19 cellular contexts compared by ENCODE assay signal in the genomic region with DNA sequence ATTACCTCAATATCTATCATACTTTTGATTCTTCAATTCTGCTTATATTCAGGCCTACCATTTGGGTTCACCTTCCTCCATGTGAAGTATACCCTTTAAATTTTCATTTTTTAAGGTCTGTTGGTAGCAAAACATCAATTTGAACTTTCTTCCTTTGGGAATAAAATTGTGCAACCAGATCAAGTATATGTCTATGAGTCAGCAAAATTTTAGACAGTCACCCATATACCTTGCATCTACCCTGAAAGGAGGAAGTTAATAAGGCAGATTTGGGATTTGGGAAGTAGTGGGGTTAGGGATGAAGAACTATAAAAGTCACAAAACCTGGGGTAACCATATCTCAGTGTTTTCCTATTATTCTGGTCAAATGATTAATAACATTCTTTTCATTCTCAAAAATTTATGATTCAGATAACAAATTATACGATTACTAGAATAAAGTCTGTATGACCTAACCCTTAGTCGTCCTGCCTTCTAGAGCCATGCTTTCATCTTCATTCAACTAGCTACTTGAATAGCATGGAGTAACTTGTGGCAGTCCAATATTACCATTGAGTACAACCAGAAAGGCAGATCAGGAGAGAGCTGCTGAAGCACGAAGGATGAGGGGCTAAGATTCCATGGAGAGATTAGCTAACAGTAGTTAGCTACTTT. TPM values are rescaled to one million over a fixed set of nuclear protein-coding genes. Genes with fewer than 3 reads are reported as not detected.
A peak's percentile ranks its signal among the peaks of the same experiment; 100 is the strongest.
DNase-seq lines count a peak whose midpoint lies in the region; ATAC-seq and TF ChIP-seq lines count a peak whose summit lies in the region.
"Had no signal": no experiment of that assay in that cellular context is flagged by ENCODE, and none has a peak within 500 bp of the region (broad histone marks: within the 10 kb centered on the region; RNA-seq: fewer than 3 reads in every experiment).

No MANE protein-coding gene starts in this region.

- H3K9me3 ChIP-seq in PC-3 (ENCODE audit: low read length) (0 out of 2 replicates have a peak, but pooled peaks cover 8% of the 10 kb centered on the region), osteoblast (ENCODE audit: low read depth, low read length) (peaks cover 3% of the 10 kb centered on the region), body of pancreas (no peaks in the 10 kb centered on the region)
- H3K9me3 ChIP-seq: HAP-1 had no signal

- WGBS in body of pancreas, 2 donors: 69 to 75% methylated on average over 3 of the region's 3 CpGs

- H3K79me2 ChIP-seq in PC-3 (ENCODE audit: low read length) (no peaks in the 10 kb centered on the region), osteoblast (ENCODE audit: insufficient read depth, low read length) (no peaks in the 10 kb centered on the region)

- POLR2A ChIA-PET in PC-3 (lab: Charles Lee; ENCODE audit: unreplicated experiment): no interaction called here

- H3K36me3 ChIP-seq in PC-3 (ENCODE audit: low read depth, low read length) (peaks cover 6% of the 10 kb centered on the region; the same call in 1 of the 2 replicates), osteoblast (ENCODE audit: insufficient read depth, low read length) (no peaks in the 10 kb centered on the region), body of pancreas (replicated peaks in 1 of 2; ENCODE audit: insufficient read depth in 1 of 2, low read depth in 2 of 2) (no peaks in the 10 kb centered on the region)
- H3K36me3 ChIP-seq: HAP-1 had no signal

- peak; percentile 35; the same call in 1 of the 2 replicates for ATAC-seq in PC-3
- no peak for ATAC-seq in body of pancreas
- no peak for ATAC-seq in GM19455 (IDR thresholded peaks at IDR 0.05; ENCODE audit: unreplicated experiment)

- H3K4me2 ChIP-seq in PC-3 (ENCODE audit: low read length) (no peak overlapping the region), osteoblast (ENCODE audit: insufficient read depth, low read length) (no peak overlapping the region)
- H3K4me2 ChIP-seq: SK-N-SH had no signal

- no TSS peak for BruUV-seq in PC-3 (replicated peaks; lab: Mats Ljungman, UMichigan)

- DNase-seq in HCEC 1CT: peak; percentile 48
- DNase-seq in PC-3: peak; percentile 35
- DNase-seq in fibroblast of gingiva (ENCODE audit: low read depth): peak; percentile 21
- peak; percentile 25 for DNase-seq in osteoblast (ENCODE audit: insufficient read length, low spot score, missing footprints)
- no peak for DNase-seq in KBM-7
- no peak for DNase-seq in body of pancreas
- DNase-seq: AML-193, MV-4-11, NCI-H1694 treated with DMSO at 0.1 percent for 48 hours, NCI-H2107, NCI-H2227 treated with DMSO at 0.1 percent for 48 hours, NCI-H510A treated with DMSO at 0.1 percent for 48 hours, NCI-H774, SHP77 treated with DMSO at 0.1 percent for 48 hours, SK-N-SH had no signal

- H3K9ac ChIP-seq in PC-3 (ENCODE audit: low read length): peak overlapping the region; percentile 6; the same call in 1 of the 2 replicates
- H3K9ac ChIP-seq: SK-N-SH had no signal

- TF ChIP-seq POLR2A in body of pancreas (IDR thresholded peaks at IDR 0.05): no peak

- CTCF ChIA-PET in PC-3 (lab: Charles Lee): no interaction called here

- H3F3A ChIP-seq in PC-3 (ENCODE audit: low read length, unreplicated experiment): no peaks in the 10 kb centered on the region

- 0 out of 2 replicates have a peak overlapping the region, but pooled peaks have one; percentile 37 for H2AFZ ChIP-seq in PC-3 (ENCODE audit: low read length)
- H2AFZ ChIP-seq in osteoblast (ENCODE audit: low read length): no peak overlapping the region

- no peak overlapping the region for H3K4me3 ChIP-seq in PC-3 (ENCODE audit: low read length)
- no peak overlapping the region for H3K4me3 ChIP-seq in osteoblast (ENCODE audit: insufficient read depth, low read length)
- H3K4me3 ChIP-seq in body of pancreas: no peak overlapping the region
- H3K4me3 ChIP-seq: HAP-1 had no signal

- in situ Hi-C loops in KBM-7 (cut with MboI; ENCODE audit: low pct_unique_long_range_greater_than_20kb, low sequenced_read_pairs): no loop called here

- H3K9me2 ChIP-seq in PC-3 (replicated peaks; ENCODE audit: low read length): no peaks in the 10 kb centered on the region
- H3K9me2 ChIP-seq: SK-N-SH had no signal

- intact Hi-C loops in PC-3 (cut with micrococcal nuclease) (no loop called here), body of pancreas (cut with DNase I) (no loop called here)

- H3K27me3 ChIP-seq in PC-3 (ENCODE audit: low read length) (no peaks in the 10 kb centered on the region), osteoblast (ENCODE audit: insufficient read depth, low read length) (peaks cover 3% of the 10 kb centered on the region), body of pancreas (no peaks in the 10 kb centered on the region)

- TF ChIP-seq CTCF in PC-3 (conservative IDR thresholded peaks at IDR 0.05; ENCODE audit: low read depth, low read length) (no peak), osteoblast (IDR thresholded peaks at IDR 0.05; ENCODE audit: extremely low read depth, low read depth, low read length) (no peak), body of pancreas (IDR thresholded peaks at IDR 0.05) (no peak)

- peaks cover 9% of the 10 kb centered on the region; the same call in 1 of the 2 replicates for H3K4me1 ChIP-seq in PC-3 (ENCODE audit: insufficient read depth, low read length)
- peaks cover 27% of the 10 kb centered on the region for H3K4me1 ChIP-seq in osteoblast (ENCODE audit: insufficient read depth, low read length)
- H3K4me1 ChIP-seq in body of pancreas: no peaks in the 10 kb centered on the region

- no peaks in the 10 kb centered on the region for H4K20me1 ChIP-seq in PC-3 (ENCODE audit: low read length)
- no peaks in the 10 kb centered on the region for H4K20me1 ChIP-seq in osteoblast (ENCODE audit: insufficient read depth, low read length)

- H3K27ac ChIP-seq in PC-3 (ENCODE audit: low read length) (peak overlapping the region; percentile 44), osteoblast (ENCODE audit: low read depth, low read length) (peak overlapping the region; percentile 32), body of pancreas (no peak overlapping the region)
- H3K27ac ChIP-seq: C4-2B had no signal

RNA-seq across cellular contexts. Expression of a gene that starts 2.8 kb away (rescaled TPM):
- total RNA-seq in PC-3 (2014; rRNA removed) (1.6 and 2.7 TPM in 2 replicates), osteoblast (under 0.01 TPM in 1 of 2 replicates, not detected in the other), body of pancreas (1 to 10 TPM; 4.0 to 6.2 TPM)
- total RNA-seq: OCI-LY7 had no signal

Comparison
In these comparisons a context has a peak if more than half of its experiments do, and no peak if none do; other contexts are left out.
1. DNase-seq: peak in HCEC 1CT (single experiment), PC-3 (single experiment), fibroblast of gingiva (single experiment) and osteoblast (single experiment); none in KBM-7 (single experiment) and body of pancreas (0 of 4).
2. H3K27ac ChIP-seq: peak in PC-3 (single experiment) and osteoblast (single experiment); none in body of pancreas (0 of 4).